22 cellular contexts compared by ENCODE assay signal in genomic region chr6:83138118-83138722, GRCh38. TPM values are rescaled to one million over a fixed set of nuclear protein-coding genes. Genes with fewer than 3 reads are reported as not detected.
A peak's percentile ranks its signal among the peaks of the same experiment; 100 is the strongest.
DNase-seq lines count a peak whose midpoint lies in the region; ATAC-seq, FAIRE-seq and TF ChIP-seq lines count a peak whose summit lies in the region.
"Had no signal": no experiment of that assay in that cellular context is flagged by ENCODE, and none has a peak within 500 bp of the region (broad histone marks: within the 10 kb centered on the region; RNA-seq: fewer than 3 reads in every experiment).

No MANE protein-coding gene starts in this region.

- TF ChIP-seq CTCF in OCI-LY7 (conservative IDR thresholded peaks at IDR 0.05; ENCODE audit: low read length) (no peak), GM12878 (IDR thresholded peaks at IDR 0.05 in 2 of 3, conservative IDR thresholded peaks at IDR 0.05 in 1 of 3; ENCODE audit: control insufficient read depth in 2 of 3, extremely low read depth in 1 of 3, insufficient read depth in 1 of 3, low read depth in 3 of 3, low read length in 3 of 3) (no peak), fibroblast of villous mesenchyme (IDR thresholded peaks at IDR 0.05; ENCODE audit: insufficient read depth, low read depth, low read length) (no peak), mucosa of descending colon (IDR thresholded peaks at IDR 0.05) (no peak), neural progenitor cell (IDR thresholded peaks at IDR 0.05) (no peak)

- BruUV-seq in OCI-LY7 (replicated peaks; lab: Mats Ljungman, UMichigan) (TSS peak; percentile 31), GM12878 (replicated peaks; lab: Mats Ljungman, UMichigan) (TSS peak; percentile 33)

- no peaks in the 10 kb centered on the region for H3K9me3 Mint-ChIP-seq in neural progenitor cell
- H3K9me3 Mint-ChIP-seq: CD4-positive, alpha-beta T cell; GM23338; H9; IgD-negative memory B cell had no signal

- H3K4me3 ChIP-seq in OCI-LY7 (ENCODE audit: low read depth, low read length, poor library complexity, severe bottlenecking) (no peak overlapping the region), GM12878 (no peak overlapping the region), fibroblast of villous mesenchyme (ENCODE audit: low read depth, low read length) (no peak overlapping the region), mucosa of descending colon (no peak overlapping the region), neural progenitor cell (no peak overlapping the region)
- H3K4me3 ChIP-seq: GM23338 had no signal

- no peak overlapping the region for H3K27ac Mint-ChIP-seq in neural progenitor cell
- H3K27ac Mint-ChIP-seq: CD4-positive, alpha-beta T cell; GM23338; H9; IgD-negative memory B cell had no signal

- in situ Hi-C loops in GM12878 (cut with MboI), result no loop called here

- H3K27me3 ChIP-seq in GM12878 (replicated peaks in 1 of 2; ENCODE audit: control insufficient read depth in 2 of 2, insufficient read depth in 2 of 2, low read length in 1 of 2) (no peaks in the 10 kb centered on the region), neural progenitor cell (no peaks in the 10 kb centered on the region)
- H3K27me3 ChIP-seq: BE2C had no signal

- H3K4me2 ChIP-seq in OCI-LY7 (ENCODE audit: low read length), result no peak overlapping the region
- no peak overlapping the region for H3K4me2 ChIP-seq in GM12878 (ENCODE audit: control insufficient read depth, insufficient read depth)
- no peak overlapping the region for H3K4me2 ChIP-seq in neural progenitor cell
- H3K4me2 ChIP-seq: GM23338 had no signal

- H3K9me3 ChIP-seq in OCI-LY7 (ENCODE audit: low read length) (no peaks in the 10 kb centered on the region), GM12878 (replicated peaks; ENCODE audit: control insufficient read depth, insufficient read depth, low read length) (no peaks in the 10 kb centered on the region), mucosa of descending colon (no peaks in the 10 kb centered on the region), neural progenitor cell (ENCODE audit: low read depth) (no peaks in the 10 kb centered on the region)
- H3K9me3 ChIP-seq: BE2C, Caco-2 had no signal

- WGBS in GM12878 (ENCODE audit: insufficient coverage, insufficient replicate concordance, low lambda C conversion rate, missing lambda C conversion rate), result 98% methylated on average over 5 of the region's 5 CpGs

- peaks cover 14% of the 10 kb centered on the region for H3K36me3 Mint-ChIP-seq in neural progenitor cell

- SMC1A ChIA-PET in GM12878 (lab: Charles Lee; ENCODE audit: uncharacterized antibody, unreplicated experiment), result interaction anchor here (1.2 to 4.1 kb wide), 2 partner anchors 17 to 71 kb away, joined by 3 to 17 read pairs; partner anchors contain the start of gene DOP1A

- TF ChIP-seq POLR2A in GM12878 (IDR thresholded peaks at IDR 0.05; ENCODE audit: low read depth, low read length), result no peak

- H3K9ac ChIP-seq in GM12878 (ENCODE audit: control insufficient read depth, insufficient read depth, low read length) (no peak overlapping the region), neural progenitor cell (no peak overlapping the region)

- no peak for DNase-seq in OCI-LY7 (ENCODE audit: low spot score)
- no peak for DNase-seq in GM12878 (ENCODE audit: low read depth, low spot score)
- peak; percentile 63 for DNase-seq in fibroblast of villous mesenchyme (ENCODE audit: low read depth)
- DNase-seq in mucosa of descending colon, result no peak
- DNase-seq in neural progenitor cell (ENCODE audit: low spot score), result no peak
- DNase-seq in HPDE6-E6E7 (ENCODE audit: extremely low spot score), result no peak
- DNase-seq in C1 segment of cervical spinal cord (lab: John Stamatoyannopoulos, UW), result no peak
- DNase-seq in stimulated activated CD4-positive, alpha-beta T cell treated with anti-CD3 and anti-CD28 coated beads, Interleukin-1b, Interleukin-23, amount 100 ng/mL, for 48 hours, result no peak
- DNase-seq: ACHN; BE2C; Caco-2; CD4-positive, alpha-beta T cell; H9; KBM-7 had no signal

- H3K36me3 ChIP-seq in OCI-LY7 (ENCODE audit: insufficient read depth, low read length) (peaks cover 73% of the 10 kb centered on the region), GM12878 (ENCODE audit: control insufficient read depth in 2 of 2, insufficient read depth in 2 of 2, low read length in 1 of 2) (peaks cover 0 to 2% of the 10 kb centered on the region in 2 experiments; a peak in 1 of 4 replicates), mucosa of descending colon (ENCODE audit: low read depth) (no peaks in the 10 kb centered on the region), neural progenitor cell (peaks cover 5% of the 10 kb centered on the region)

- FAIRE-seq in GM12878 (lab: Jason Lieb, UNC), result no peak
- FAIRE-seq: A204.1, D721Med, G401.6, GM12892, GM18507 had no signal

- H3K27ac ChIP-seq in OCI-LY7 (ENCODE audit: low read depth, low read length, poor library complexity, severe bottlenecking), result no peak overlapping the region
- no peak overlapping the region for H3K27ac ChIP-seq in GM12878 (ENCODE audit: control insufficient read depth, insufficient read depth)
- H3K27ac ChIP-seq in neural progenitor cell, result no peak overlapping the region
- H3K27ac ChIP-seq: C4-2B had no signal

- H2AFZ ChIP-seq in OCI-LY7 (ENCODE audit: low read length) (no peak overlapping the region), GM12878 (ENCODE audit: control insufficient read depth, low read depth, low read length) (no peak overlapping the region), neural progenitor cell (replicated peaks) (no peak overlapping the region)
- H2AFZ ChIP-seq: GM23338 had no signal

- CTCF ChIA-PET in OCI-LY7 (lab: Charles Lee; ENCODE audit: unreplicated experiment) (no interaction called here), GM12878 (lab: Yijun Ruan, JAX) (interaction anchor here (1.6 kb wide), 1 partner anchor 68 kb away, joined by 6 read pairs; no protein-coding TSS in a partner anchor)

- H3K4me3 Mint-ChIP-seq in neural progenitor cell, result no peak overlapping the region
- H3K4me3 Mint-ChIP-seq: CD4-positive, alpha-beta T cell; GM23338; H9; IgD-negative memory B cell had no signal

- no peak for TF ChIP-seq EP300 in GM12878 (IDR thresholded peaks at IDR 0.05; ENCODE audit: borderline replicate concordance in 1 of 2, control insufficient read depth in 1 of 2, low read depth in 2 of 2, low read length in 2 of 2)

- intact Hi-C loops in OCI-LY7 (cut with micrococcal nuclease; ENCODE audit: unreplicated experiment), result no loop called here
- intact Hi-C loops in GM12878 (cut with micrococcal nuclease; ENCODE audit: unreplicated experiment), result no loop called here
- intact Hi-C loops in mucosa of descending colon (cut with DNase I, micrococcal nuclease), result no loop called here

- no peaks in the 10 kb centered on the region for H3F3A ChIP-seq in neural progenitor cell (ENCODE audit: low read depth)

- RAD21 ChIA-PET in GM12878 (lab: Charles Lee; ENCODE audit: unreplicated experiment), result interaction anchor here (2.0 kb wide), 1 partner anchor 71 kb away, joined by 5 read pairs; the partner anchor contains the start of gene DOP1A

- no peaks in the 10 kb centered on the region for H3K79me2 ChIP-seq in OCI-LY7 (ENCODE audit: insufficient read depth, low read depth, low read length)
- H3K79me2 ChIP-seq in GM12878 (ENCODE audit: control insufficient read depth, insufficient read depth, low read length), result no peaks in the 10 kb centered on the region
- no peaks in the 10 kb centered on the region for H3K79me2 ChIP-seq in neural progenitor cell (ENCODE audit: low read depth)

- no peak for TF ChIP-seq RAD21 in GM12878 (IDR thresholded peaks at IDR 0.05; ENCODE audit: insufficient read depth, low read depth, low read length)

- no peaks in the 10 kb centered on the region for H3K27me3 Mint-ChIP-seq in neural progenitor cell (ENCODE audit: insufficient read depth, low read depth)
- H3K27me3 Mint-ChIP-seq: CD4-positive, alpha-beta T cell; IgD-negative memory B cell had no signal

- POLR2A ChIA-PET in OCI-LY7 (lab: Charles Lee), result interaction anchor here (0.5 kb wide), 1 partner anchor 41 kb away, joined by 5 read pairs; no protein-coding TSS in a partner anchor
- POLR2A ChIA-PET in GM12878 (lab: Charles Lee), result no interaction called here

- no peaks in the 10 kb centered on the region for H4K20me1 ChIP-seq in OCI-LY7 (ENCODE audit: insufficient read depth, low read length)
- no peaks in the 10 kb centered on the region for H4K20me1 ChIP-seq in GM12878 (ENCODE audit: control insufficient read depth, insufficient read depth)
- no peaks in the 10 kb centered on the region for H4K20me1 ChIP-seq in neural progenitor cell (ENCODE audit: low read depth)

- H3K4me1 ChIP-seq in OCI-LY7 (ENCODE audit: insufficient read depth, low read length, poor library complexity, severe bottlenecking) (no peaks in the 10 kb centered on the region), GM12878 (ENCODE audit: control insufficient read depth, insufficient read depth, low read length) (no peaks in the 10 kb centered on the region), mucosa of descending colon (ENCODE audit: low read depth) (peaks cover 9% of the 10 kb centered on the region), neural progenitor cell (no peaks in the 10 kb centered on the region)

- no peaks in the 10 kb centered on the region for H3K9me2 ChIP-seq in OCI-LY7 (ENCODE audit: insufficient read depth, low read length)

- H3K4me1 Mint-ChIP-seq in neural progenitor cell, result no peaks in the 10 kb centered on the region
- H3K4me1 Mint-ChIP-seq: GM23338, H9, IgD-negative memory B cell had no signal

- ATAC-seq in GM12878 (no peak), mucosa of descending colon (peak; percentile 85)
- ATAC-seq: GM23338 had no signal

RNA-seq across cellular contexts. Expression of gene PGM3, which starts 54.8 kb away (rescaled TPM):
- 17.5 and 18.6 TPM in 2 replicates for total RNA-seq in OCI-LY7 (2014; rRNA removed; shearing (Covaris generic))
- total RNA-seq in OCI-LY7 (2022) (36.5 and 37.4 TPM in 2 replicates), GM12878 (2014; rRNA removed) (15.1 and 15.4 TPM in 2 replicates), GM12878 (2014; rRNA removed; fragmentation: Illumina TruSeq; extraction: Trizol) (26.2 and 26.5 TPM in 2 replicates), GM12878 (2021) (19.8 and 22.4 TPM in 2 replicates), fibroblast of villous mesenchyme (102 and 133 TPM in 2 replicates), mucosa of descending colon (10 to 100 TPM; 29.2 to 37.6 (median 30.7) TPM), neural progenitor cell (ENCODE audit: low replicate concordance) (48.1 and 61.5 TPM in 2 replicates)
- 73.3 and 81.6 TPM in 2 replicates for total RNA-seq in GM12878 (2013; cell fraction: nucleolus; rRNA removed)
- polyA plus RNA-seq in GM12878 (2011; ENCODE audit: low read depth), result 31.9 TPM
- polyA plus RNA-seq in GM12878 (2011; rRNA removed) (32.6 and 34.2 TPM in 2 replicates), GM12878 (2014; fragmentation: Illumina TruSeq; extraction: Trizol) (13.0 and 19.8 TPM in 2 replicates), GM12878 (2014; fragmentation: Nextera tagmentation; extraction: Ambion mirVana) (10 to 100 TPM; 23.1 to 28.6 TPM), GM12878 (2014; rRNA removed) (14.7 and 14.8 TPM in 2 replicates), GM12878 (2016; fragmentation: Nextera tagmentation; extraction: Ambion mirVana) (10 to 100 TPM; 32.0 to 36.0 TPM)
- polyA plus RNA-seq in GM12878 (2011; cell fraction: cytosol; rRNA removed), result 8.6 and 13.5 TPM in 2 replicates
- polyA plus RNA-seq in GM12878 (2011; cell fraction: nucleus; rRNA removed), result 23.7 and 46.9 TPM in 2 replicates
- 21.4 and 24.2 TPM in 2 replicates for polyA plus RNA-seq in GM12878 (2012)
- polyA minus RNA-seq in GM12878 (2011; rRNA and poly(A)+ RNA removed), result 38.5 and 81.3 TPM in 2 replicates
- polyA minus RNA-seq in GM12878 (2011; cell fraction: cytosol; rRNA and poly(A)+ RNA removed), result 17.8 and 20.8 TPM in 2 replicates
- polyA minus RNA-seq in GM12878 (2011; cell fraction: nucleus; rRNA and poly(A)+ RNA removed), result 39.2 and 43.3 TPM in 2 replicates

RNA-seq across cellular contexts. Expression of gene RWDD2A, which starts 54.9 kb away (rescaled TPM):
- total RNA-seq in OCI-LY7 (2014; rRNA removed; shearing (Covaris generic)), result 2.2 and 2.9 TPM in 2 replicates
- total RNA-seq in OCI-LY7 (2022), result 4.4 and 5.3 TPM in 2 replicates
- 5.3 and 5.9 TPM in 2 replicates for total RNA-seq in GM12878 (2013; cell fraction: nucleolus; rRNA removed)
- 2.5 and 2.7 TPM in 2 replicates for total RNA-seq in GM12878 (2014; rRNA removed)
- total RNA-seq in GM12878 (2014; rRNA removed; fragmentation: Illumina TruSeq; extraction: Trizol), result 2.4 and 2.9 TPM in 2 replicates
- 2.3 and 2.4 TPM in 2 replicates for total RNA-seq in GM12878 (2021)
- 2.8 TPM for polyA plus RNA-seq in GM12878 (2011; ENCODE audit: low read depth)
- polyA plus RNA-seq in GM12878 (2011; rRNA removed), result 4.6 and 6.2 TPM in 2 replicates
- polyA plus RNA-seq in GM12878 (2011; cell fraction: cytosol; rRNA removed), result 2.0 and 2.2 TPM in 2 replicates
- polyA plus RNA-seq in GM12878 (2011; cell fraction: nucleus; rRNA removed), result 3.4 and 5.0 TPM in 2 replicates
- polyA plus RNA-seq in GM12878 (2012), result 3.2 and 4.6 TPM in 2 replicates
- 2.9 and 3.9 TPM in 2 replicates for polyA plus RNA-seq in GM12878 (2014; fragmentation: Illumina TruSeq; extraction: Trizol)
- 1 to 10 TPM; 3.2 to 3.4 TPM for polyA plus RNA-seq in GM12878 (2014; fragmentation: Nextera tagmentation; extraction: Ambion mirVana)
- 2.1 and 2.6 TPM in 2 replicates for polyA plus RNA-seq in GM12878 (2014; rRNA removed)
- 1 to 10 TPM; 2.7 to 4.5 TPM for polyA plus RNA-seq in GM12878 (2016; fragmentation: Nextera tagmentation; extraction: Ambion mirVana)
- 3.2 and 3.7 TPM in 2 replicates for polyA minus RNA-seq in GM12878 (2011; rRNA and poly(A)+ RNA removed)
- polyA minus RNA-seq in GM12878 (2011; cell fraction: cytosol; rRNA and poly(A)+ RNA removed), result 0.80 and 1.6 TPM in 2 replicates
- 3.5 and 4.4 TPM in 2 replicates for polyA minus RNA-seq in GM12878 (2011; cell fraction: nucleus; rRNA and poly(A)+ RNA removed)
- 4.2 and 4.3 TPM in 2 replicates for total RNA-seq in fibroblast of villous mesenchyme
- total RNA-seq in mucosa of descending colon, result 1 to 10 TPM; 1.9 to 3.4 (median 2.5) TPM
- total RNA-seq in neural progenitor cell (ENCODE audit: low replicate concordance), result 6.9 and 8.5 TPM in 2 replicates
